ENCODE assay signal across 8 cellular contexts in genomic region chr18:59783138-59783537, GRCh38.
DNase-seq lines count a peak whose midpoint lies in the region; ATAC-seq and TF ChIP-seq lines count a peak whose summit lies in the region.

No MANE protein-coding gene starts in this region.

- TF ChIP-seq POLR2A in breast epithelium (IDR thresholded peaks at IDR 0.05): no peak
- no peak for TF ChIP-seq POLR2A in upper lobe of left lung (IDR thresholded peaks at IDR 0.05)

- H3K4me1 ChIP-seq in breast epithelium: no peaks in the 10 kb centered on the region
- H3K4me1 ChIP-seq in SJSA1 (replicated peaks): peaks cover 42% of the 10 kb centered on the region
- no peaks in the 10 kb centered on the region for H3K4me1 ChIP-seq in upper lobe of left lung

- CTCF ChIA-PET in MCF 10A (lab: Yijun Ruan, JAX): interaction anchor here (0.5 to 7.8 kb wide), 20 partner anchors 9 to 766 kb away, joined by 3 to 118 read pairs (median 3); partner anchors contain the start of gene CCBE1

- TF ChIP-seq EP300 in upper lobe of left lung (IDR thresholded peaks at IDR 0.05): no peak

- H3K9me3 ChIP-seq in breast epithelium (no peaks in the 10 kb centered on the region), SJSA1 (replicated peaks) (no peaks in the 10 kb centered on the region), upper lobe of left lung (no peaks in the 10 kb centered on the region)

- intact Hi-C loops in MCF 10A (cut with micrococcal nuclease): loop anchor here (1.0 kb wide), 3 partner anchors 40 to 324 kb away; no protein-coding TSS in a partner anchor
- intact Hi-C loops in breast epithelium (cut with DNase I; ENCODE audit: low total_unique reads): no loop called here

- peak overlapping the region; percentile 0 for H3K27ac Mint-ChIP-seq in MCF 10A (ENCODE audit: low read depth, unreplicated experiment)
- no peak overlapping the region for H3K27ac Mint-ChIP-seq in stimulated activated naive CD8-positive, alpha-beta T cell treated with anti-CD3 and anti-CD28 coated beads, Interleukin-15, amount 100 ng/mL, for 72 hours

- TF ChIP-seq CTCF in MCF 10A (IDR thresholded peaks at IDR 0.05; ENCODE audit: unreplicated experiment): peak; percentile 51
- TF ChIP-seq CTCF in breast epithelium (IDR thresholded peaks at IDR 0.05): peak in 1 of 3 donors; percentile 27
- peak in 1 of 6 experiments; percentile 12 for TF ChIP-seq CTCF in upper lobe of left lung (IDR thresholded peaks at IDR 0.05)

- H3K36me3 ChIP-seq in breast epithelium (no peaks in the 10 kb centered on the region), SJSA1 (no peaks in the 10 kb centered on the region), upper lobe of left lung (no peaks in the 10 kb centered on the region)

- ATAC-seq in GM21786 (IDR thresholded peaks at IDR 0.05; ENCODE audit: unreplicated experiment) (peak; percentile 80), upper lobe of left lung (ENCODE audit: low FRiP score in 2 of 2) (no peak)
- peak; percentile 58 for ATAC-seq in stimulated activated naive CD8-positive, alpha-beta T cell treated with anti-CD3 and anti-CD28 coated beads, Interleukin-15, amount 100 ng/mL, for 72 hours

- peak; percentile 70 for DNase-seq in MCF 10A (ENCODE audit: unreplicated experiment)
- no peak for DNase-seq in breast epithelium (ENCODE audit: low spot score in 2 of 2)
- peak; percentile 36 for DNase-seq in KBM-7
- peak; percentile 64 to 75 for DNase-seq in SJSA1 (ENCODE audit: low read depth in 1 of 2, low spot score in 2 of 2)
- DNase-seq in germinal center (ENCODE audit: low spot score): peak; percentile 16
- no peak for DNase-seq in stimulated activated naive CD8-positive, alpha-beta T cell treated with anti-CD3 and anti-CD28 coated beads, Interleukin-15, amount 100 ng/mL, for 72 hours
- no peak for DNase-seq in upper lobe of left lung

- no peaks in the 10 kb centered on the region for H3K9me3 Mint-ChIP-seq in MCF 10A (ENCODE audit: unreplicated experiment)
- H3K9me3 Mint-ChIP-seq in stimulated activated naive CD8-positive, alpha-beta T cell treated with anti-CD3 and anti-CD28 coated beads, Interleukin-15, amount 100 ng/mL, for 72 hours: no peaks in the 10 kb centered on the region

- POLR2A ChIA-PET in MCF 10A (lab: Yijun Ruan, JAX): interaction anchor here (1.1 kb wide), 1 partner anchor 40 kb away, joined by 5 read pairs; no protein-coding TSS in a partner anchor

- H3K4me3 ChIP-seq in breast epithelium: no peak overlapping the region
- no peak overlapping the region for H3K4me3 ChIP-seq in SJSA1
- no peak overlapping the region for H3K4me3 ChIP-seq in upper lobe of left lung

- WGBS in upper lobe of left lung, 2 donors: 29 to 35% methylated on average over 5 of the region's 5 CpGs

- H3K27me3 ChIP-seq in breast epithelium (no peaks in the 10 kb centered on the region), SJSA1 (replicated peaks) (no peaks in the 10 kb centered on the region), upper lobe of left lung (no peaks in the 10 kb centered on the region)

- no TSS peak for BruUV-seq in MCF 10A (replicated peaks; lab: Mats Ljungman, UMichigan)

- no peak overlapping the region for H3K4me3 Mint-ChIP-seq in MCF 10A (ENCODE audit: unreplicated experiment)
- H3K4me3 Mint-ChIP-seq in stimulated activated naive CD8-positive, alpha-beta T cell treated with anti-CD3 and anti-CD28 coated beads, Interleukin-15, amount 100 ng/mL, for 72 hours: no peak overlapping the region

- H3K4me1 Mint-ChIP-seq in MCF 10A (ENCODE audit: insufficient read depth, unreplicated experiment): peaks cover 40% of the 10 kb centered on the region
- H3K4me1 Mint-ChIP-seq in stimulated activated naive CD8-positive, alpha-beta T cell treated with anti-CD3 and anti-CD28 coated beads, Interleukin-15, amount 100 ng/mL, for 72 hours: no peaks in the 10 kb centered on the region

- H3K36me3 Mint-ChIP-seq in MCF 10A (ENCODE audit: insufficient read depth, unreplicated experiment): no peaks in the 10 kb centered on the region

- H3K27ac ChIP-seq in breast epithelium (no peak overlapping the region), SJSA1 (0 out of 2 replicates have a peak overlapping the region, but pooled peaks have one; percentile 7), upper lobe of left lung (no peak overlapping the region)

- H3K27me3 Mint-ChIP-seq in MCF 10A (ENCODE audit: insufficient read depth, unreplicated experiment): no peaks in the 10 kb centered on the region
- peaks cover 12% of the 10 kb centered on the region for H3K27me3 Mint-ChIP-seq in stimulated activated naive CD8-positive, alpha-beta T cell treated with anti-CD3 and anti-CD28 coated beads, Interleukin-15, amount 100 ng/mL, for 72 hours

- in situ Hi-C loops in KBM-7 (cut with MboI; ENCODE audit: low pct_unique_long_range_greater_than_20kb, low sequenced_read_pairs): no loop called here

Comparison
In these comparisons a context has a peak if more than half of its experiments do, and no peak if none do; other contexts are left out.
1. DNase-seq: peak in MCF 10A (single experiment), KBM-7 (single experiment), SJSA1 (2 of 2) and germinal center (single experiment); none in breast epithelium (0 of 2), stimulated activated naive CD8-positive, alpha-beta T cell treated with anti-CD3 and anti-CD28 coated beads, Interleukin-15, amount 100 ng/mL, for 72 hours (0 of 2) and upper lobe of left lung (0 of 2).
2. ATAC-seq: peak in GM21786 (single experiment) and stimulated activated naive CD8-positive, alpha-beta T cell treated with anti-CD3 and anti-CD28 coated beads, Interleukin-15, amount 100 ng/mL, for 72 hours (single experiment); none in upper lobe of left lung (0 of 2).